In the genomic region with DNA sequence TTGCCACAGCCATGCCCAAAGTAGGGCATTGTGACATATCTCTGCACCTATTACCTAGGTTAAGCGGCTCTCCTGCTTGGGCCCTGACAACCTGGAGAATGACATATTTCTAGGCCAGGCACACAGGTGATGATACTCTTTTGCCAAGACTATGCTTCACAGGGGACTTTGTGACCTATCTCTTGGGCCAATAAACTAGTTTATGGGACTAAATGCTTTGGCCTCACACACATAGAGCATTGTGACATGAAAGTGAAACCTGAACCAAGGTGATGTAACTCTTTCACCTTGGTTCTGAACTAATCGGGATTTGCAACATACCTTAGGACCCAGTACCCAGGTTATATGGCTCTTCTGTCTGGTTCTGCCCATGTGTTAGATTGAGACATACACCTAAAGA, we compare ENCODE assay signal across 2 cellular contexts. TPM values are rescaled to one million over a fixed set of nuclear protein-coding genes. Genes with fewer than 3 reads are reported as not detected.
"Had no signal": no experiment of that assay in that cellular context is flagged by ENCODE, and none has a peak within 500 bp of the region (broad histone marks: within the 10 kb centered on the region; RNA-seq: fewer than 3 reads in every experiment).

No MANE protein-coding gene starts in this region.

RNA-seq across cellular contexts. Expression of a gene that starts 19.0 kb away (rescaled TPM):
- total RNA-seq: G401, GM12878 had no signal
